Comparison of ENCODE assay signal across 9 cellular contexts in genomic region chr12:77925536-77926108, GRCh38.
DNase-seq lines count a peak whose midpoint lies in the region; ATAC-seq, FAIRE-seq and TF ChIP-seq lines count a peak whose summit lies in the region.
"Had no signal": no experiment of that assay in that cellular context is flagged by ENCODE, and none has a peak within 500 bp of the region (broad histone marks: within the 10 kb centered on the region; RNA-seq: fewer than 3 reads in every experiment).

No MANE protein-coding gene starts in this region.

- H3K4me1 Mint-ChIP-seq in effector memory CD8-positive, alpha-beta T cell (ENCODE audit: low read depth in 2 of 2), result no peaks in the 10 kb centered on the region
- H3K4me1 Mint-ChIP-seq: central memory CD8-positive, alpha-beta T cell had no signal

- peak; percentile 99 for TF ChIP-seq CTCF in WI38 (IDR thresholded peaks at IDR 0.05; ENCODE audit: low read depth, low read length)
- TF ChIP-seq CTCF in pancreas (IDR thresholded peaks at IDR 0.05), result peak; percentile 58 to 89 (median 74)

- H3K27ac ChIP-seq in pancreas, result no peak overlapping the region

- peak; percentile 70 for DNase-seq in DMS79 (lab: John Stamatoyannopoulos, UW)
- DNase-seq in NCI-H2171 (lab: John Stamatoyannopoulos, UW), result peak; percentile 92
- DNase-seq in germinal center (ENCODE audit: low spot score), result peak; percentile 24
- peak; percentile 56 to 79 (median 64) for DNase-seq in pancreas
- no peak for DNase-seq in effector memory CD8-positive, alpha-beta T cell

- FAIRE-seq in pancreas (lab: Jason Lieb, UNC), result peak; percentile 47

- 1% methylated on average over 6 of the region's 6 CpGs for WGBS in pancreas, 2 donors

- intact Hi-C loops in pancreas (cut with DNase I), result loop anchor here in 2 of 3 donors (5.0 to 10.0 kb wide), 2 partner anchors 201 to 203 kb away; no protein-coding TSS in a partner anchor

- peak; percentile 99 for ATAC-seq in GM19372 (IDR thresholded peaks at IDR 0.05; ENCODE audit: low read depth, unreplicated experiment)
- peak; percentile 100 for ATAC-seq in HG03280 (IDR thresholded peaks at IDR 0.05; ENCODE audit: unreplicated experiment)
- peak; percentile 96 to 100 (median 98) for ATAC-seq in pancreas
- no peak for ATAC-seq in effector memory CD8-positive, alpha-beta T cell (replicated peaks)

- peaks cover 0 to 3% (median 0%) of the 10 kb centered on the region in 3 donors for H3K4me1 ChIP-seq in pancreas

- H3K4me3 Mint-ChIP-seq in effector memory CD8-positive, alpha-beta T cell, result no peak overlapping the region
- H3K4me3 Mint-ChIP-seq: central memory CD8-positive, alpha-beta T cell had no signal

- no peaks in the 10 kb centered on the region for H3K36me3 Mint-ChIP-seq in effector memory CD8-positive, alpha-beta T cell (ENCODE audit: insufficient read depth)

- no peak overlapping the region for H3K27ac Mint-ChIP-seq in effector memory CD8-positive, alpha-beta T cell

- H3K4me3 ChIP-seq in WI38 (ENCODE audit: low read depth, low read length), result no peak overlapping the region
- no peak overlapping the region for H3K4me3 ChIP-seq in pancreas

- H3K36me3 ChIP-seq in pancreas, result no peaks in the 10 kb centered on the region

- no peaks in the 10 kb centered on the region for H3K27me3 Mint-ChIP-seq in effector memory CD8-positive, alpha-beta T cell
- H3K27me3 Mint-ChIP-seq: central memory CD8-positive, alpha-beta T cell had no signal

- no peaks in the 10 kb centered on the region for H3K27me3 ChIP-seq in pancreas

- no peaks in the 10 kb centered on the region for H3K9me3 ChIP-seq in pancreas

- H3K9me3 Mint-ChIP-seq in effector memory CD8-positive, alpha-beta T cell, result peaks cover 3 to 13% of the 10 kb centered on the region in 2 donors

Comparison
In these comparisons a context has a peak if more than half of its experiments do, and no peak if none do; other contexts are left out.
1. DNase-seq: peak in DMS79 (single experiment), NCI-H2171 (single experiment), germinal center (single experiment) and pancreas (6 of 6); none in effector memory CD8-positive, alpha-beta T cell (0 of 3).